21 cellular contexts compared by ENCODE assay signal in genomic region chr18:47331051-47331450, GRCh38.
"Had no signal": no experiment of that assay in that cellular context is flagged by ENCODE, and none has a peak within 500 bp of the region (broad histone marks: within the 10 kb centered on the region; RNA-seq: fewer than 3 reads in every experiment).

No MANE protein-coding gene starts in this region.

- FAIRE-seq: colon, endothelial cell of umbilical vein, islet of Langerhans, keratinocyte had no signal

- ATAC-seq: gastrocnemius medialis, heart right ventricle, left cardiac atrium, left lung, left ventricle myocardium superior, lower lobe of right lung, mucosa of descending colon had no signal

- H3K4me1 ChIP-seq: esophagus squamous epithelium, gastrocnemius medialis, heart right ventricle, left lung, lower lobe of right lung had no signal

- H3K4me3 ChIP-seq: coronary artery, dorsolateral prefrontal cortex, esophagus squamous epithelium, gastrocnemius medialis, heart right ventricle, left lung, lower lobe of right lung, mucosa of descending colon had no signal

- DNase-seq: dermis blood vessel endothelial cell; dorsolateral prefrontal cortex; effector CD4-positive, alpha-beta T cell; effector memory CD4-positive, alpha-beta T cell; esophagus squamous epithelium; foreskin melanocyte; gastrocnemius medialis; glutamatergic neuron; heart right ventricle; left cardiac atrium; left lung; left ventricle myocardium superior; lower lobe of right lung; mesenchymal stem cell; mucosa of descending colon; naive B cell had no signal

- H3K36me3 ChIP-seq: esophagus squamous epithelium, gastrocnemius medialis, heart right ventricle, left lung, lower lobe of right lung had no signal

- H3K9me3 ChIP-seq: esophagus squamous epithelium, gastrocnemius medialis, heart right ventricle, left lung, lower lobe of right lung, mucosa of descending colon had no signal

- H3K27ac ChIP-seq: coronary artery, dorsolateral prefrontal cortex, esophagus squamous epithelium, gastrocnemius medialis, heart right ventricle, left lung, lower lobe of right lung had no signal
